Comparison of ENCODE assay signal across 18 cellular contexts in the genomic region with DNA sequence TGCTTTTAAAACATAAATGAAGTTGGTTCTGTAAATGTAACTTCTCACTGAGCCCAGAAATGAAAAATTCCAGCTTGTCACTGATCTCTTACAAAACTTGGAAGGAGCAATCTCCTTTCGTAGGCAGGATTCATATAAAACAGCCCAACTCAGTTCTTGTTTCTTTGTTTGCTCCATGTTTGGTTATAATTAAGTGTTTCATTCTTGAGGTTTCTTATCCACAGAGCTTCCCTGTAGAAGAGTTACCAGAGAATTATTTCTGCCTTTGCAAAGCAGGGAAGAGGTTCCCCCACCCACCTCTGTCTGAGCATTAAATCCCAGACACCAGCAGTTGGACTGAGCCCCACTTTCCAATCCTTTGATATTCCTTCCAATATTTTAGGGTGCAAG. TPM values are rescaled to one million over a fixed set of nuclear protein-coding genes. Genes with fewer than 3 reads are reported as not detected.
DNase-seq lines count a peak whose midpoint lies in the region; ATAC-seq and TF ChIP-seq lines count a peak whose summit lies in the region.
"Had no signal": no experiment of that assay in that cellular context is flagged by ENCODE, and none has a peak within 500 bp of the region (broad histone marks: within the 10 kb centered on the region; RNA-seq: fewer than 3 reads in every experiment).

No MANE protein-coding gene starts in this region.

- intact Hi-C loops in esophagus muscularis mucosa (cut with DNase I) = no loop called here

- TF ChIP-seq POLR2A in esophagus muscularis mucosa (IDR thresholded peaks at IDR 0.05; ENCODE audit: low read depth) = no peak

- H3K4me3 ChIP-seq in BJ (ENCODE audit: low read depth, low read length) (no peak overlapping the region), esophagus muscularis mucosa (no peak overlapping the region)

- H3K36me3 Mint-ChIP-seq in osteocyte (ENCODE audit: unreplicated experiment) = peaks cover 2% of the 10 kb centered on the region

- no peaks in the 10 kb centered on the region for H3K9me3 ChIP-seq in esophagus muscularis mucosa

- DNase-seq in BJ (ENCODE audit: low read depth) (peak; percentile 66), esophagus muscularis mucosa (ENCODE audit: extremely low spot score) (no peak), osteocyte (ENCODE audit: extremely low spot score, unreplicated experiment) (no peak), middle frontal gyrus (ENCODE audit: extremely low spot score, low spot score) (no peak)
- no peak for DNase-seq in activated CD8-positive, alpha-beta memory T cell treated with anti-CD3 and anti-CD28 coated beads, Interleukin-2, amount 50 U/mL, for 4 hours
- DNase-seq: amygdala, C1 segment of cervical spinal cord, Karpas-422, left colon, NCI-H1436 treated with DMSO at 0.1 percent for 48 hours, NCI-H226, SHP77, substantia nigra had no signal

- H3K27ac ChIP-seq in esophagus muscularis mucosa (replicated peaks in 1 of 4) = peak overlapping the region in 3 of 4 donors; percentile 12 to 48 (median 24)

- H3K4me1 Mint-ChIP-seq in osteocyte (ENCODE audit: unreplicated experiment) = peaks cover 13% of the 10 kb centered on the region

- no peaks in the 10 kb centered on the region for H3K27me3 ChIP-seq in BJ (ENCODE audit: control insufficient read depth, insufficient read depth, low read length)
- H3K27me3 ChIP-seq in esophagus muscularis mucosa = no peaks in the 10 kb centered on the region

- ATAC-seq in SK-N-SH treated with all-trans-retinoic acid at 6 μM for 48 hours (peak; percentile 73), HG02623 (IDR thresholded peaks at IDR 0.05; ENCODE audit: unreplicated experiment) (no peak), GM19463 (IDR thresholded peaks at IDR 0.05; ENCODE audit: unreplicated experiment) (no peak)
- ATAC-seq: esophagus mucosa, left colon had no signal

- no peak for TF ChIP-seq EP300 in esophagus muscularis mucosa (IDR thresholded peaks at IDR 0.05)

- CTCF ChIA-PET in BJ (lab: Yijun Ruan, JAX) = interaction anchor here (0.6 kb wide), 1 partner anchor 1045 kb away, joined by 3 read pairs; no protein-coding TSS in a partner anchor

- peaks cover 0 to 19% (median 10%) of the 10 kb centered on the region in 4 donors for H3K4me1 ChIP-seq in esophagus muscularis mucosa

- H3K27me3 Mint-ChIP-seq in osteocyte (ENCODE audit: unreplicated experiment) = no peaks in the 10 kb centered on the region

- no peaks in the 10 kb centered on the region for H3K36me3 ChIP-seq in BJ (ENCODE audit: control insufficient read depth, insufficient read depth, low read length)
- H3K36me3 ChIP-seq in esophagus muscularis mucosa = no peaks in the 10 kb centered on the region

- peak overlapping the region; percentile 29 for H3K27ac Mint-ChIP-seq in osteocyte (ENCODE audit: unreplicated experiment)
- H3K27ac Mint-ChIP-seq: T-helper 2 cell treated with Interferon-gamma antibody and Interleukin-4, amounts not matched to agents 5 μg/mL and 100 μg/mL, for 36 hours had no signal

- H3K9me3 Mint-ChIP-seq in osteocyte (ENCODE audit: unreplicated experiment) = no peaks in the 10 kb centered on the region
- H3K9me3 Mint-ChIP-seq: T-helper 2 cell treated with Interferon-gamma antibody and Interleukin-4, amounts not matched to agents 5 μg/mL and 100 μg/mL, for 36 hours had no signal

- POLR2A ChIA-PET in BJ (lab: Charles Lee) = interaction anchor here (0.8 kb wide), 1 partner anchor 34 kb away, joined by 3 read pairs; a partner anchor contains a TSS

- 15% methylated on average over 1 of the region's 1 CpG for WGBS in esophagus muscularis mucosa

- no peak overlapping the region for H3K4me3 Mint-ChIP-seq in osteocyte (ENCODE audit: unreplicated experiment)
- H3K4me3 Mint-ChIP-seq: T-helper 2 cell treated with Interferon-gamma antibody and Interleukin-4, amounts not matched to agents 5 μg/mL and 100 μg/mL, for 36 hours had no signal

- TF ChIP-seq CTCF in BJ (IDR thresholded peaks at IDR 0.05; ENCODE audit: insufficient read depth, low read depth, low read length) = no peak
- no peak for TF ChIP-seq CTCF in esophagus muscularis mucosa (IDR thresholded peaks at IDR 0.05)
- TF ChIP-seq CTCF in osteocyte (IDR thresholded peaks at IDR 0.05) = no peak

TF ChIP-seq in SK-N-SH treated with all-trans-retinoic acid at 6 μM for 48 hours, 23 proteins besides CTCF, POLR2A, EP300 and RAD21:
- TF ChIP-seq, protein P1, sequence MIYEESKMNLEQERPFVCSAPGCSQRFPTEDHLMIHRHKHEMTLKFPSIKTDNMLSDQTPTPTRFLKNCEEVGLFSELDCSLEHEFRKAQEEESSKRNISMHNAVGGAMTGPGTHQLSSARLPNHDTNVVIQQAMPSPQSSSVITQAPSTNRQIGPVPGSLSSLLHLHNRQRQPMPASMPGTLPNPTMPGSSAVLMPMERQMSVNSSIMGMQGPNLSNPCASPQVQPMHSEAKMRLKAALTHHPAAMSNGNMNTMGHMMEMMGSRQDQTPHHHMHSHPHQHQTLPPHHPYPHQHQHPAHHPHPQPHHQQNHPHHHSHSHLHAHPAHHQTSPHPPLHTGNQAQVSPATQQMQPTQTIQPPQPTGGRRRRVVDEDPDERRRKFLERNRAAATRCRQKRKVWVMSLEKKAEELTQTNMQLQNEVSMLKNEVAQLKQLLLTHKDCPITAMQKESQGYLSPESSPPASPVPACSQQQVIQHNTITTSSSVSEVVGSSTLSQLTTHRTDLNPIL (CRISPR knock-in tag; IDR thresholded peaks at IDR 0.05; ENCODE audit: low read depth) = no peak
- TF ChIP-seq ZC3H10 (CRISPR knock-in tag; IDR thresholded peaks at IDR 0.05) (no peak), ZFP3 (CRISPR knock-in tag; IDR thresholded peaks at IDR 0.05) (no peak), ISL1 (CRISPR knock-in tag; IDR thresholded peaks at IDR 0.05) (no peak), CSDC2 (CRISPR knock-in tag; IDR thresholded peaks at IDR 0.05) (no peak), BACH2 (CRISPR knock-in tag; IDR thresholded peaks at IDR 0.05; ENCODE audit: borderline replicate concordance) (no peak), ZNF8 (CRISPR knock-in tag; IDR thresholded peaks at IDR 0.05) (no peak)
- TF ChIP-seq, protein P2, sequence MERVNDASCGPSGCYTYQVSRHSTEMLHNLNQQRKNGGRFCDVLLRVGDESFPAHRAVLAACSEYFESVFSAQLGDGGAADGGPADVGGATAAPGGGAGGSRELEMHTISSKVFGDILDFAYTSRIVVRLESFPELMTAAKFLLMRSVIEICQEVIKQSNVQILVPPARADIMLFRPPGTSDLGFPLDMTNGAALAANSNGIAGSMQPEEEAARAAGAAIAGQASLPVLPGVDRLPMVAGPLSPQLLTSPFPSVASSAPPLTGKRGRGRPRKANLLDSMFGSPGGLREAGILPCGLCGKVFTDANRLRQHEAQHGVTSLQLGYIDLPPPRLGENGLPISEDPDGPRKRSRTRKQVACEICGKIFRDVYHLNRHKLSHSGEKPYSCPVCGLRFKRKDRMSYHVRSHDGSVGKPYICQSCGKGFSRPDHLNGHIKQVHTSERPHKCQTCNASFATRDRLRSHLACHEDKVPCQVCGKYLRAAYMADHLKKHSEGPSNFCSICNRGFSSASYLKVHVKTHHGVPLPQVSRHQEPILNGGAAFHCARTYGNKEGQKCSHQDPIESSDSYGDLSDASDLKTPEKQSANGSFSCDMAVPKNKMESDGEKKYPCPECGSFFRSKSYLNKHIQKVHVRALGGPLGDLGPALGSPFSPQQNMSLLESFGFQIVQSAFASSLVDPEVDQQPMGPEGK (CRISPR knock-in tag; IDR thresholded peaks at IDR 0.05; ENCODE audit: borderline replicate concordance) = no peak
TF ChIP-seq in SK-N-SH treated with all-trans-retinoic acid at 6 μM for 48 hours: peak in this region for 0.

RNA-seq across cellular contexts. Expression of a gene that starts 34.1 kb away (rescaled TPM):
- 116 and 183 TPM in 2 replicates for polyA plus RNA-seq in BJ (2011; rRNA removed)
- 179 and 210 TPM in 2 replicates for polyA minus RNA-seq in BJ (2011; rRNA and poly(A)+ RNA removed)
- 10 to 100 TPM; 57.3 to 76.4 (median 68.1) TPM for total RNA-seq in esophagus muscularis mucosa
- total RNA-seq in osteocyte = 130 and 138 TPM in 2 replicates
